ENCODE assay signal across 25 cellular contexts in the genomic region with DNA sequence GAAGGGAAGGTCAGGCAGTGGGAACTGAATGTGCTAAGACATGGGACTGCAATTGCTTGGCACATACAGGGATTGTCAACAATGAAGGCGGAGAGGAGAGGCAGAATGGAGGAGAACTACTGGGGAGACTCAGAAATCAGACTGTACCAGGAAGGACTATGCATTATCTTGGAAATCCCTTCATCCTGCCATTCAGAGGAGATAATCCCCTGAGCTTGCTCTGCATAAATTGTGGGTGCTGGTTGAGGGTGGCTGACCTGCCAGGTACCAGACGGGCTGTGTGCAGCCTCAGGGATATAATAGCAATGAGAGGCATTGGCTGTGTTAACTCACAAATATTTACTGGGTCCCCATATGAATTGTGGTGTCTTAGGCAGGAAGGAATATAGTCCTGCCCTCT. TPM values are rescaled to one million over a fixed set of nuclear protein-coding genes. Genes with fewer than 3 reads are reported as not detected.
"Had no signal": no experiment of that assay in that cellular context is flagged by ENCODE, and none has a peak within 500 bp of the region (broad histone marks: within the 10 kb centered on the region; RNA-seq: fewer than 3 reads in every experiment).

No MANE protein-coding gene starts in this region.

- ATAC-seq: HepG2, Panc1, PC-3 had no signal

- H3K4me2 ChIP-seq: SK-N-SH had no signal

- H3K27ac ChIP-seq: RWPE1 had no signal

- FAIRE-seq: HepG2 had no signal

- H3K36me3 ChIP-seq: MG63 had no signal

- H3K9me3 ChIP-seq: MG63, SK-N-SH had no signal

- H3K4me3 ChIP-seq: MG63 had no signal

- DNase-seq: IMR-90; Karpas-422; KG1; MG63; NCI-H1092; NCI-H1105 treated with DMSO at 0.1 percent for 48 hours; NCI-H1417 treated with DMSO at 0.1 percent for 48 hours; NCI-H146; NCI-H1694 treated with DMSO at 0.1 percent for 48 hours; NCI-H1930; NCI-H2081; NCI-H2107; NCI-H2227 treated with DMSO at 0.1 percent for 48 hours; NCI-H526 treated with DMSO at 0.1 percent for 48 hours; NCI-H774; NK-92 treated with Interleukin-12 subunit alpha and Interleukin-12 subunit beta, amount 100 ng/mL, for 24 hours; PC-3; SHP77; SK-N-SH had no signal

- H3K9me2 ChIP-seq: SK-N-SH had no signal

- H3K9ac ChIP-seq: SK-N-SH had no signal

RNA-seq across cellular contexts. Expression of a gene that starts 5.0 kb away (rescaled TPM):
- total RNA-seq: HepG2, HT1080, IMR-90, OCI-LY7, SK-MEL-5 had no signal
- polyA plus RNA-seq: IMR-90 had no signal
